In genomic region chr2:111897924-111898702, GRCh38 we compare ENCODE assay signal across 1 cellular context.
TF ChIP-seq lines count a peak whose summit lies in the region.

Gene MERTK (plus strand): TSS chr2:111898607. CDS start chr2:111898736, 129 bp downstream.

TF ChIP-seq in HepG2, 621 proteins besides CTCF, POLR2A, EP300 and RAD21 (continued from another document and continues in another):
- no peak for TF ChIP-seq ZNF407 (CRISPR knock-in tag; IDR thresholded peaks at IDR 0.05; ENCODE audit: not compliant biosample characterization)
- TF ChIP-seq RFXANK (CRISPR knock-in tag; IDR thresholded peaks at IDR 0.05): no peak
- TF ChIP-seq CREBL2 (CRISPR knock-in tag; IDR thresholded peaks at IDR 0.05; ENCODE audit: borderline replicate concordance): no peak
- peak; percentile 49 for TF ChIP-seq THAP9 (CRISPR knock-in tag; IDR thresholded peaks at IDR 0.05; ENCODE audit: borderline replicate concordance)
- no peak for TF ChIP-seq PHB2 (IDR thresholded peaks at IDR 0.05; ENCODE audit: partially characterized antibody)
- no peak for TF ChIP-seq ZNF496 (CRISPR knock-in tag; IDR thresholded peaks at IDR 0.05; ENCODE audit: insufficient replicate concordance)
- TF ChIP-seq GZF1 (CRISPR knock-in tag; IDR thresholded peaks at IDR 0.05): no peak
- TF ChIP-seq SP2 (CRISPR knock-in tag; IDR thresholded peaks at IDR 0.05): no peak; the same call in 1 of the 2 replicates
- TF ChIP-seq ZNF839 (CRISPR knock-in tag; IDR thresholded peaks at IDR 0.05; ENCODE audit: borderline replicate concordance): no peak; the same call in 1 of the 2 replicates
- 0 out of 2 replicates have a peak, but pooled peaks have one; percentile 36 for TF ChIP-seq ELK4 (CRISPR knock-in tag; IDR thresholded peaks at IDR 0.05; ENCODE audit: borderline replicate concordance)
- peak; percentile 91 for TF ChIP-seq YEATS4 (CRISPR knock-in tag; IDR thresholded peaks at IDR 0.05; ENCODE audit: borderline replicate concordance)
- TF ChIP-seq THAP8 (CRISPR knock-in tag; IDR thresholded peaks at IDR 0.05; ENCODE audit: borderline replicate concordance): no peak
- peak; percentile 95 for TF ChIP-seq CBX5 (CRISPR knock-in tag; IDR thresholded peaks at IDR 0.05; ENCODE audit: borderline replicate concordance)
- no peak for TF ChIP-seq ZNF260 (CRISPR knock-in tag; IDR thresholded peaks at IDR 0.05; ENCODE audit: borderline replicate concordance, low read depth)
- peak; percentile 66 for TF ChIP-seq RBM22 (optimal IDR thresholded peaks at IDR 0.05; ENCODE audit: low read length)
- no peak for TF ChIP-seq ZNF282 (IDR thresholded peaks at IDR 0.05; ENCODE audit: partially characterized antibody)
- peak; percentile 87 for TF ChIP-seq ZNF205 (CRISPR knock-in tag; IDR thresholded peaks at IDR 0.05)
- TF ChIP-seq ZBED4 (CRISPR knock-in tag; IDR thresholded peaks at IDR 0.05; ENCODE audit: borderline replicate concordance): peak; percentile 83
- TF ChIP-seq SNAI1 (CRISPR knock-in tag; IDR thresholded peaks at IDR 0.05; ENCODE audit: borderline replicate concordance): no peak
- peak; percentile 64; the same call in 1 of the 2 replicates for TF ChIP-seq ZNF644 (CRISPR knock-in tag; IDR thresholded peaks at IDR 0.05; ENCODE audit: low read depth)
- peak; percentile 70 for TF ChIP-seq HMG20B (CRISPR knock-in tag; conservative IDR thresholded peaks at IDR 0.05)
- peak in 1 of 2 experiments; percentile 17; a peak in 1 of 4 replicates for TF ChIP-seq REST (IDR thresholded peaks at IDR 0.05; ENCODE audit: borderline replicate concordance in 1 of 2, low read depth in 1 of 2, low read length in 2 of 2)
- peak; percentile 72; the same call in 1 of the 2 replicates for TF ChIP-seq NFKBIZ (CRISPR knock-in tag; IDR thresholded peaks at IDR 0.05)
- no peak for TF ChIP-seq NCOA1 (CRISPR knock-in tag; IDR thresholded peaks at IDR 0.05)
- TF ChIP-seq RAD51 (IDR thresholded peaks at IDR 0.05; ENCODE audit: borderline replicate concordance): no peak
- TF ChIP-seq SP5 (CRISPR knock-in tag; IDR thresholded peaks at IDR 0.05; ENCODE audit: borderline replicate concordance, low read depth): peak; percentile 55; the same call in 1 of the 2 replicates
- TF ChIP-seq RBM39 (IDR thresholded peaks at IDR 0.05; ENCODE audit: low read depth, low read length, poor library complexity, severe bottlenecking): peak; percentile 93
- no peak for TF ChIP-seq KDM5B (CRISPR knock-in tag; IDR thresholded peaks at IDR 0.05; ENCODE audit: borderline replicate concordance)
- no peak for TF ChIP-seq TEF (CRISPR knock-in tag; IDR thresholded peaks at IDR 0.05)
- no peak for TF ChIP-seq ZBTB1 (CRISPR knock-in tag; IDR thresholded peaks at IDR 0.05; ENCODE audit: borderline replicate concordance)
- TF ChIP-seq ZNF12 (CRISPR knock-in tag; IDR thresholded peaks at IDR 0.05): no peak
